Comparison of ENCODE assay signal across 38 cellular contexts in the genomic region with DNA sequence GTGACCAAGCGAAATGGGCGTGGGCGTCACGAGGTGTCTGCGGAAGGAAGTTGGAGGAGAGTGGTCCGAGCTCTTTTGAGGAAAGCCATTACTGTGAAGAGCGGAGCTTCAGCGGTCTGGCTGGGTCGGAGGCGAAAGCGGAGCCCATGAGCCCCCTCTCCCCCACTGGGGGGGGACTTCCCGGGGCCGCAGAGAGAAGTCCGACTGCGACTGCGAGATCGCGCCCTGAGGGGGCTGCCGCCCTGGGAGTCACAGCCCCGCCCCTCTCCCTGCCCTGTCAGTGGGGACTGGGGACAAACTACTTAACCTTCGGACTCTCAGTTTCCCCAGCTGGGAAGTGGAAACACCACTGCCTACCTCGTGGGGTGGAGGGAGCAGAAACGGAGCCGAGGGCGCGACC.
"Had no signal": no experiment of that assay in that cellular context is flagged by ENCODE, and none has a peak within 500 bp of the region (broad histone marks: within the 10 kb centered on the region; RNA-seq: fewer than 3 reads in every experiment).

No MANE protein-coding gene starts in this region.

- DNase-seq: activated CD4-positive, alpha-beta memory T cell treated with anti-CD3 and anti-CD28 coated beads, Interleukin-2, amount 10 ng/mL, durations not matched to agents 7 days and 5 days; activated CD4-positive, alpha-beta T cell treated with anti-CD3 and anti-CD28 coated beads for 1 hour; activated CD4-positive, alpha-beta T cell treated with anti-CD3 and anti-CD28 coated beads for 36 hours; activated CD4-positive, alpha-beta T cell treated with anti-CD3 and anti-CD28 coated beads for 48 hours; activated CD4-positive, alpha-beta T cell treated with anti-CD3 and anti-CD28 coated beads, Interleukin-2, amount 10 ng/mL, durations not matched to agents 7 days and 5 days; activated CD4-positive, alpha-beta T cell treated with anti-CD3 and anti-CD28 coated beads, Interleukin-2, amount 50 U/mL, for 48 hours; activated CD4-positive, CD25-positive, alpha-beta regulatory T cell; activated CD8-positive, alpha-beta memory T cell treated with anti-CD3 and anti-CD28 coated beads for 24 hours; activated CD8-positive, alpha-beta memory T cell treated with anti-CD3 and anti-CD28 coated beads, Interleukin-2, amount 10 ng/mL, durations not matched to agents 7 days and 5 days; activated CD8-positive, alpha-beta memory T cell treated with anti-CD3 and anti-CD28 coated beads, Interleukin-2, amount 50 U/mL, for 48 hours; activated CD8-positive, alpha-beta T cell treated with anti-CD3 and anti-CD28 coated beads, Interleukin-2, amount 10 ng/mL, durations not matched to agents 7 days and 5 days; activated effector memory CD4-positive, alpha-beta T cell treated with Interleukin-2 at 50 U/mL for 16 hours; activated gamma-delta T cell; activated naive CD4-positive, alpha-beta T cell treated with anti-CD3 and anti-CD28 coated beads, Interleukin-2, amount 10 ng/mL, durations not matched to agents 7 days and 5 days; activated naive CD4-positive, alpha-beta T cell treated with Interleukin-2 at 50 U/mL for 16 hours; activated naive CD8-positive, alpha-beta T cell treated with anti-CD3 and anti-CD28 coated beads, Interleukin-2, amount 10 ng/mL, durations not matched to agents 7 days and 5 days; activated naive CD8-positive, alpha-beta T cell treated with anti-CD3 and anti-CD28 coated beads, Interleukin-2, amount 50 U/mL, for 24 hours; activated T-cell treated with anti-CD3 and anti-CD28 coated beads, Interleukin-2, amount 50 U/mL, for 24 hours; activated T-cell treated with anti-CD3 and anti-CD28 coated beads, Interleukin-2, amount 50 U/mL, for 48 hours; amygdala; anterior cingulate cortex; caudate nucleus; cerebellar nuclear complex; T-helper 1 cell; T-helper 2 cell; T-helper 9 cell; WERI-Rb-1 had no signal

- H3K27me3 Mint-ChIP-seq: activated CD4-positive, alpha-beta memory T cell treated with anti-CD3 and anti-CD28 coated beads, Interleukin-2, amount 10 ng/mL, durations not matched to agents 7 days and 5 days; activated CD4-positive, alpha-beta T cell treated with anti-CD3 and anti-CD28 coated beads for 36 hours; activated CD4-positive, alpha-beta T cell treated with anti-CD3 and anti-CD28 coated beads, Interleukin-2, amount 10 ng/mL, durations not matched to agents 7 days and 5 days; activated CD8-positive, alpha-beta memory T cell treated with anti-CD3 and anti-CD28 coated beads, Interleukin-2, amount 10 ng/mL, durations not matched to agents 7 days and 5 days; activated naive CD4-positive, alpha-beta T cell treated with anti-CD3 and anti-CD28 coated beads, Interleukin-2, amount 50 U/mL, for 24 hours; activated naive CD8-positive, alpha-beta T cell; activated naive CD8-positive, alpha-beta T cell treated with anti-CD3 and anti-CD28 coated beads, Interleukin-2, amount 10 ng/mL, durations not matched to agents 7 days and 5 days; activated naive CD8-positive, alpha-beta T cell treated with anti-CD3 and anti-CD28 coated beads, Interleukin-2, amount 50 U/mL, for 24 hours; activated T-cell treated with anti-CD3 and anti-CD28 coated beads, Interleukin-2, amount 50 U/mL, for 24 hours; central memory CD8-positive, alpha-beta T cell had no signal

- H3K36me3 ChIP-seq: cardiac muscle cell, WERI-Rb-1 had no signal

- ATAC-seq: activated CD4-positive, alpha-beta T cell treated with anti-CD3 and anti-CD28 coated beads for 36 hours; activated CD4-positive, CD25-positive, alpha-beta regulatory T cell treated with anti-CD3 and anti-CD28 coated beads, Interleukin-2, amount 50 U/mL, for 24 hours; activated CD8-positive, alpha-beta memory T cell treated with anti-CD3 and anti-CD28 coated beads, Interleukin-2, amount 10 ng/mL, durations not matched to agents 7 days and 5 days; activated CD8-positive, alpha-beta T cell treated with anti-CD3 and anti-CD28 coated beads, Interleukin-2, amount 10 ng/mL, durations not matched to agents 7 days and 5 days; activated naive CD8-positive, alpha-beta T cell treated with anti-CD3 and anti-CD28 coated beads, Interleukin-2, amount 50 U/mL, for 24 hours; WTC11 had no signal

- H3K9me3 Mint-ChIP-seq: activated naive CD4-positive, alpha-beta T cell treated with anti-CD3 and anti-CD28 coated beads, Interleukin-2, amount 50 U/mL, for 24 hours; central memory CD8-positive, alpha-beta T cell had no signal

- H3K27ac ChIP-seq: ascending aorta, cardiac muscle cell, WERI-Rb-1 had no signal

- H3K36me3 Mint-ChIP-seq: activated naive CD8-positive, alpha-beta T cell; brain had no signal

- H3K4me3 Mint-ChIP-seq: activated CD4-positive, alpha-beta memory T cell treated with anti-CD3 and anti-CD28 coated beads, Interleukin-2, amount 10 ng/mL, durations not matched to agents 7 days and 5 days; activated CD4-positive, alpha-beta T cell treated with anti-CD3 and anti-CD28 coated beads for 36 hours; activated CD4-positive, alpha-beta T cell treated with anti-CD3 and anti-CD28 coated beads, Interleukin-2, amount 10 ng/mL, durations not matched to agents 7 days and 5 days; activated CD8-positive, alpha-beta memory T cell treated with anti-CD3 and anti-CD28 coated beads, Interleukin-2, amount 10 ng/mL, durations not matched to agents 7 days and 5 days; activated CD8-positive, alpha-beta T cell treated with anti-CD3 and anti-CD28 coated beads, Interleukin-2, amount 10 ng/mL, durations not matched to agents 7 days and 5 days; activated naive CD4-positive, alpha-beta T cell treated with anti-CD3 and anti-CD28 coated beads, Interleukin-2, amount 10 ng/mL, durations not matched to agents 7 days and 5 days; activated naive CD4-positive, alpha-beta T cell treated with anti-CD3 and anti-CD28 coated beads, Interleukin-2, amount 50 U/mL, for 24 hours; activated naive CD8-positive, alpha-beta T cell; activated naive CD8-positive, alpha-beta T cell treated with anti-CD3 and anti-CD28 coated beads, Interleukin-2, amount 10 ng/mL, durations not matched to agents 7 days and 5 days; activated naive CD8-positive, alpha-beta T cell treated with anti-CD3 and anti-CD28 coated beads, Interleukin-2, amount 50 U/mL, for 24 hours; activated T-cell treated with anti-CD3 and anti-CD28 coated beads, Interleukin-2, amount 50 U/mL, for 24 hours; brain; central memory CD8-positive, alpha-beta T cell; T-helper 1 cell treated with Interleukin-12 subunit alpha and Interleukin-12 subunit beta and Interleukin-4 antibody, amounts not matched to agents 30 μg/mL and 1 μg/mL, for 36 hours; T-helper 2 cell treated with Interferon-gamma antibody and Interleukin-4, amounts not matched to agents 5 μg/mL and 100 μg/mL, for 36 hours; WTC11 had no signal

- H3K27me3 ChIP-seq: ascending aorta, cardiac muscle cell had no signal

- H3K4me3 ChIP-seq: ascending aorta, cardiac muscle cell had no signal

- H3K4me1 ChIP-seq: ascending aorta had no signal

- H3K4me1 Mint-ChIP-seq: activated CD4-positive, alpha-beta T cell treated with anti-CD3 and anti-CD28 coated beads for 36 hours; activated naive CD4-positive, alpha-beta T cell treated with anti-CD3 and anti-CD28 coated beads, Interleukin-2, amount 50 U/mL, for 24 hours; activated naive CD8-positive, alpha-beta T cell treated with anti-CD3 and anti-CD28 coated beads, Interleukin-2, amount 10 ng/mL, durations not matched to agents 7 days and 5 days; activated naive CD8-positive, alpha-beta T cell treated with anti-CD3 and anti-CD28 coated beads, Interleukin-2, amount 50 U/mL, for 24 hours; brain; central memory CD8-positive, alpha-beta T cell had no signal

- H3K27ac Mint-ChIP-seq: activated CD4-positive, alpha-beta memory T cell treated with anti-CD3 and anti-CD28 coated beads, Interleukin-2, amount 10 ng/mL, durations not matched to agents 7 days and 5 days; activated CD4-positive, alpha-beta T cell treated with anti-CD3 and anti-CD28 coated beads for 36 hours; activated CD4-positive, alpha-beta T cell treated with anti-CD3 and anti-CD28 coated beads, Interleukin-2, amount 10 ng/mL, durations not matched to agents 7 days and 5 days; activated CD8-positive, alpha-beta memory T cell treated with anti-CD3 and anti-CD28 coated beads, Interleukin-2, amount 10 ng/mL, durations not matched to agents 7 days and 5 days; activated CD8-positive, alpha-beta T cell treated with anti-CD3 and anti-CD28 coated beads, Interleukin-2, amount 10 ng/mL, durations not matched to agents 7 days and 5 days; activated naive CD4-positive, alpha-beta T cell treated with anti-CD3 and anti-CD28 coated beads, Interleukin-2, amount 10 ng/mL, durations not matched to agents 7 days and 5 days; activated naive CD4-positive, alpha-beta T cell treated with anti-CD3 and anti-CD28 coated beads, Interleukin-2, amount 50 U/mL, for 24 hours; activated naive CD8-positive, alpha-beta T cell; activated naive CD8-positive, alpha-beta T cell treated with anti-CD3 and anti-CD28 coated beads, Interleukin-2, amount 10 ng/mL, durations not matched to agents 7 days and 5 days; activated naive CD8-positive, alpha-beta T cell treated with anti-CD3 and anti-CD28 coated beads, Interleukin-2, amount 50 U/mL, for 24 hours; activated T-cell treated with anti-CD3 and anti-CD28 coated beads, Interleukin-2, amount 50 U/mL, for 24 hours; activated T-helper 2 cell treated with anti-CD3 and anti-CD28 coated beads, Interferon-gamma antibody, Interleukin-2, Interleukin-4, amounts not matched to agents 10 μg/mL and 5 μg/mL and 100 μg/mL, durations not matched to agents 14 hours and 24 hours and 36 hours; brain; T-helper 1 cell treated with Interleukin-12 subunit alpha and Interleukin-12 subunit beta and Interleukin-4 antibody, amounts not matched to agents 30 μg/mL and 1 μg/mL, for 36 hours; T-helper 2 cell treated with Interferon-gamma antibody and Interleukin-4, amounts not matched to agents 5 μg/mL and 100 μg/mL, for 36 hours; WTC11 had no signal
